Comparison of ENCODE assay signal across 17 cellular contexts in genomic region chr18:34991152-34991551, GRCh38.
"Had no signal": no experiment of that assay in that cellular context is flagged by ENCODE, and none has a peak within 500 bp of the region (broad histone marks: within the 10 kb centered on the region; RNA-seq: fewer than 3 reads in every experiment).

No MANE protein-coding gene starts in this region.

- H3K27me3 ChIP-seq: cardiac muscle cell, heart left ventricle, right lobe of liver, stomach, tibial nerve had no signal

- H3K9me3 ChIP-seq: heart left ventricle, mucosa of descending colon, right lobe of liver, SK-N-SH, stomach, tibial nerve had no signal

- H3K27ac Mint-ChIP-seq: activated naive CD4-positive, alpha-beta T cell treated with anti-CD3 and anti-CD28 coated beads for 36 hours; activated T-helper 2 cell treated with anti-CD3 and anti-CD28 coated beads, Interferon-gamma antibody, Interleukin-2, Interleukin-4, amounts not matched to agents 10 μg/mL and 5 μg/mL and 100 μg/mL, durations not matched to agents 14 hours and 24 hours and 36 hours; naive thymus-derived CD4-positive, alpha-beta T cell; progenitor cell of endocrine pancreas had no signal

- H3K4me3 Mint-ChIP-seq: activated naive CD4-positive, alpha-beta T cell treated with anti-CD3 and anti-CD28 coated beads for 36 hours; naive thymus-derived CD4-positive, alpha-beta T cell had no signal

- H3K4me1 ChIP-seq: right lobe of liver, tibial nerve had no signal

- H3K4me2 ChIP-seq: SK-N-SH had no signal

- H3K36me3 ChIP-seq: cardiac muscle cell, heart left ventricle, right lobe of liver, stomach, tibial nerve had no signal

- H3K27ac ChIP-seq: cardiac muscle cell, right lobe of liver, stomach, tibial nerve had no signal

- DNase-seq: activated CD4-positive, CD25-positive, alpha-beta regulatory T cell treated with anti-CD3 and anti-CD28 coated beads, Interleukin-2, amount 50 U/mL, for 72 hours; activated naive CD4-positive, alpha-beta T cell treated with anti-CD3 and anti-CD28 coated beads for 36 hours; activated T-cell treated with anti-CD3 and anti-CD28 coated beads, Interleukin-2, amount 50 U/mL, for 1 hour; effector CD4-positive, alpha-beta T cell; mucosa of descending colon; naive thymus-derived CD4-positive, alpha-beta T cell; right lobe of liver; SK-N-SH; stomach; T-helper 1 cell; T1000 had no signal

- H3K9ac ChIP-seq: SK-N-SH had no signal

- ATAC-seq: naive thymus-derived CD4-positive, alpha-beta T cell; right lobe of liver had no signal

- H3K9me3 Mint-ChIP-seq: activated naive CD4-positive, alpha-beta T cell treated with anti-CD3 and anti-CD28 coated beads for 36 hours; activated T-helper 2 cell treated with anti-CD3 and anti-CD28 coated beads, Interferon-gamma antibody, Interleukin-2, Interleukin-4, amounts not matched to agents 10 μg/mL and 5 μg/mL and 100 μg/mL, durations not matched to agents 14 hours and 24 hours and 36 hours; naive thymus-derived CD4-positive, alpha-beta T cell had no signal

- H3K4me3 ChIP-seq: cardiac muscle cell, heart left ventricle, lung, mucosa of descending colon, right lobe of liver, stomach, tibial nerve had no signal

- H3K27me3 Mint-ChIP-seq: progenitor cell of endocrine pancreas had no signal
